19 cellular contexts compared by ENCODE assay signal in the genomic region with DNA sequence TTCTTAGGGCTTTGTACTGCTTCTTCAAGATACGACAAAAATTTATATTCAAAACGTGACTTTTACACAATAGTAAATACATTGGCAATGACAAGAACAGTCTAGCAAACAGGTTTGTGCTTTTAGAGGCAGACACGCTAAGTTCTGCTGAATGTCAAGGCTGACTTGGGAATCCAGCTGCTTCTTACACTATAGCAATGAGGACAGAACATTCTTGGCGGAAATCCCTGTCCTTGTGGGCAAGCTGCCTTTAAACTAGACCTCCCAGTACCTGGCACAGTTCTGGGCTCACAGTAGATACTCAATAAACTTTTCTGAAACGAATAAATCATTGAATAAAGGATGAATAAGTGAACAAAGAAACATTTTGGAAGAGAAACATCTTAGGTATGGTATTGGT.
DNase-seq lines count a peak whose midpoint lies in the region; ATAC-seq and TF ChIP-seq lines count a peak whose summit lies in the region.
"Had no signal": no experiment of that assay in that cellular context is flagged by ENCODE, and none has a peak within 500 bp of the region (broad histone marks: within the 10 kb centered on the region; RNA-seq: fewer than 3 reads in every experiment).

No MANE protein-coding gene starts in this region.

- no peaks in the 10 kb centered on the region for H3K27me3 Mint-ChIP-seq in endodermal cell (ENCODE audit: insufficient read depth)

- 26 to 32% methylated on average over 5 of the region's 5 CpGs for WGBS in body of pancreas, 2 donors
- 88 to 100% methylated on average over 3 to 5 of the region's 5 CpGs for WGBS in endodermal cell (ENCODE audit: insufficient coverage in 1 of 2, insufficient read length in 1 of 2), 2 experiments

- H3K27me3 ChIP-seq in body of pancreas: no peaks in the 10 kb centered on the region
- H3K27me3 ChIP-seq in left ventricle myocardium inferior (ENCODE audit: low read depth): no peaks in the 10 kb centered on the region
- H3K27me3 ChIP-seq in endodermal cell (ENCODE audit: control insufficient read depth, insufficient read depth, low read length, poor library complexity, severe bottlenecking): no peaks in the 10 kb centered on the region
- H3K27me3 ChIP-seq: thyroid gland had no signal

- peaks cover 8% of the 10 kb centered on the region for H3K9me3 Mint-ChIP-seq in endodermal cell

- peak; percentile 82 for ATAC-seq in body of pancreas
- no peak for ATAC-seq in HG02763 (IDR thresholded peaks at IDR 0.05; ENCODE audit: unreplicated experiment)
- ATAC-seq: Panc1 had no signal

- no peak overlapping the region for H3K4me3 Mint-ChIP-seq in endodermal cell

- H3K4me1 ChIP-seq in body of pancreas (peaks cover 97% of the 10 kb centered on the region), left ventricle myocardium inferior (peaks cover 63% of the 10 kb centered on the region), endodermal cell (ENCODE audit: control insufficient read depth, insufficient read depth, low read length) (no peaks in the 10 kb centered on the region)

- H3K4me1 Mint-ChIP-seq in endodermal cell: peaks cover 17% of the 10 kb centered on the region

- intact Hi-C loops in body of pancreas (cut with DNase I): no loop called here
- intact Hi-C loops in left ventricle myocardium inferior (cut with micrococcal nuclease): loop anchor here (10.0 kb wide), 1 partner anchor 1214 kb away; a partner anchor contains a TSS

- H3K4me3 ChIP-seq in body of pancreas: no peak overlapping the region
- H3K4me3 ChIP-seq in left ventricle myocardium inferior: no peak overlapping the region
- no peak overlapping the region for H3K4me3 ChIP-seq in endodermal cell (ENCODE audit: low read length)
- H3K4me3 ChIP-seq: thyroid gland had no signal

- TF ChIP-seq POLR2A in body of pancreas (IDR thresholded peaks at IDR 0.05): no peak

- H3K27ac ChIP-seq in body of pancreas: peak overlapping the region; percentile 17 to 74 (median 52)
- peak overlapping the region; percentile 78 for H3K27ac ChIP-seq in left ventricle myocardium inferior (replicated peaks)
- H3K27ac ChIP-seq in endodermal cell (ENCODE audit: low read depth, low read length): no peak overlapping the region

- H3K9me3 ChIP-seq in body of pancreas (no peaks in the 10 kb centered on the region), left ventricle myocardium inferior (replicated peaks) (no peaks in the 10 kb centered on the region), endodermal cell (ENCODE audit: control insufficient read depth, low read length) (peaks cover 23% of the 10 kb centered on the region)
- H3K9me3 ChIP-seq: thyroid gland had no signal

- H3K9ac ChIP-seq in endodermal cell (ENCODE audit: extremely low read depth, low read length, poor library complexity, severe bottlenecking): no peak overlapping the region

- H3K27ac Mint-ChIP-seq in endodermal cell: no peak overlapping the region

- no peaks in the 10 kb centered on the region for H3K36me3 Mint-ChIP-seq in endodermal cell (ENCODE audit: low read depth)

- TF ChIP-seq CTCF in body of pancreas (IDR thresholded peaks at IDR 0.05): no peak
- TF ChIP-seq CTCF in left ventricle myocardium inferior (IDR thresholded peaks at IDR 0.05; ENCODE audit: borderline replicate concordance): no peak
- no peak for TF ChIP-seq CTCF in endodermal cell (conservative IDR thresholded peaks at IDR 0.05)

- DNase-seq in EL: peak; percentile 8
- DNase-seq in body of pancreas: peak; percentile 79 to 91 (median 87)
- peak; percentile 49 for DNase-seq in left ventricle myocardium inferior
- DNase-seq in renal cortical epithelial cell (ENCODE audit: low read depth): peak; percentile 23
- no peak for DNase-seq in HCEC 1CT
- DNase-seq in NCI-H2081 (lab: John Stamatoyannopoulos, UW): no peak
- DNase-seq in endodermal cell: no peak
- DNase-seq: activated CD8-positive, alpha-beta memory T cell treated with anti-CD3 and anti-CD28 coated beads for 24 hours; activated effector memory CD4-positive, alpha-beta T cell treated with Interleukin-2 at 50 U/mL for 16 hours; aorta; Calu3; GOT3; NCI-H187; NCI-H524 treated with DMSO at 0.1 percent for 48 hours; posterior cingulate gyrus; SW 1271 had no signal

- no peaks in the 10 kb centered on the region for H3K36me3 ChIP-seq in body of pancreas (replicated peaks in 1 of 2; ENCODE audit: insufficient read depth in 1 of 2, low read depth in 2 of 2)
- H3K36me3 ChIP-seq in left ventricle myocardium inferior: no peaks in the 10 kb centered on the region
- H3K36me3 ChIP-seq in endodermal cell (ENCODE audit: control insufficient read depth, insufficient read depth, low read length): no peaks in the 10 kb centered on the region
- H3K36me3 ChIP-seq: thyroid gland had no signal

Comparison
In these comparisons a context has a peak if more than half of its experiments do, and no peak if none do; other contexts are left out.
1. DNase-seq: peak in EL (single experiment), body of pancreas (4 of 4), left ventricle myocardium inferior (single experiment) and renal cortical epithelial cell (single experiment); none in HCEC 1CT (single experiment), NCI-H2081 (0 of 2) and endodermal cell (single experiment).